ENCODE assay signal across 11 cellular contexts in genomic region chr2:106868199-106868598, GRCh38. TPM values are rescaled to one million over a fixed set of nuclear protein-coding genes. Genes with fewer than 3 reads are reported as not detected.
DNase-seq lines count a peak whose midpoint lies in the region; ATAC-seq and TF ChIP-seq lines count a peak whose summit lies in the region.
"Had no signal": no experiment of that assay in that cellular context is flagged by ENCODE, and none has a peak within 500 bp of the region (broad histone marks: within the 10 kb centered on the region; RNA-seq: fewer than 3 reads in every experiment).

No MANE protein-coding gene starts in this region.

- DNase-seq in NAMALWA (ENCODE audit: low spot score) = peak; percentile 7
- DNase-seq in progenitor cell of endocrine pancreas (ENCODE audit: low spot score, unreplicated experiment) = no peak
- no peak for DNase-seq in T-helper 17 cell
- no peak for DNase-seq in glomerular visceral epithelial cell (ENCODE audit: extremely low spot score)
- DNase-seq: immature natural killer cell; naive thymus-derived CD4-positive, alpha-beta T cell; NCI-H1694 treated with DMSO at 0.1 percent for 48 hours; T1000 had no signal

- H3K27ac Mint-ChIP-seq in progenitor cell of endocrine pancreas (no peak overlapping the region), T-helper 17 cell (no peak overlapping the region)
- H3K27ac Mint-ChIP-seq: immature natural killer cell; naive thymus-derived CD4-positive, alpha-beta T cell had no signal

- peak overlapping the region; percentile 32 for H3K27ac ChIP-seq in cingulate gyrus (ENCODE audit: low read depth, low read length)

- H3K4me1 Mint-ChIP-seq in progenitor cell of endocrine pancreas (ENCODE audit: low read depth) = peaks cover 5% of the 10 kb centered on the region
- no peaks in the 10 kb centered on the region for H3K4me1 Mint-ChIP-seq in T-helper 17 cell
- H3K4me1 Mint-ChIP-seq: immature natural killer cell; naive thymus-derived CD4-positive, alpha-beta T cell had no signal

- TF ChIP-seq CTCF in GM12874 (IDR thresholded peaks at IDR 0.05; ENCODE audit: insufficient read depth, low read depth, low read length) (peak; percentile 18; the same call in 1 of the 2 replicates), progenitor cell of endocrine pancreas (IDR thresholded peaks at IDR 0.05; ENCODE audit: unreplicated experiment) (peak; percentile 72)

- H3K27me3 Mint-ChIP-seq in progenitor cell of endocrine pancreas (peaks cover 20% of the 10 kb centered on the region), T-helper 17 cell (peaks cover 11% of the 10 kb centered on the region)

- no peaks in the 10 kb centered on the region for H3K36me3 Mint-ChIP-seq in progenitor cell of endocrine pancreas (ENCODE audit: insufficient read depth)
- no peaks in the 10 kb centered on the region for H3K36me3 Mint-ChIP-seq in T-helper 17 cell (ENCODE audit: low read depth)
- H3K36me3 Mint-ChIP-seq: immature natural killer cell; naive thymus-derived CD4-positive, alpha-beta T cell had no signal

- no peaks in the 10 kb centered on the region for H3K9me3 ChIP-seq in T-helper 17 cell (ENCODE audit: control insufficient read depth, low read length, poor library complexity, severe bottlenecking)

- ATAC-seq in GM18502 (IDR thresholded peaks at IDR 0.05; ENCODE audit: poor library complexity, unreplicated experiment) (no peak), T-helper 17 cell (no peak)
- ATAC-seq: naive thymus-derived CD4-positive, alpha-beta T cell had no signal

- no peak overlapping the region for H3K4me3 Mint-ChIP-seq in progenitor cell of endocrine pancreas (ENCODE audit: low read depth)
- no peak overlapping the region for H3K4me3 Mint-ChIP-seq in T-helper 17 cell
- H3K4me3 Mint-ChIP-seq: immature natural killer cell; naive thymus-derived CD4-positive, alpha-beta T cell had no signal

- no peaks in the 10 kb centered on the region for H3K9me3 Mint-ChIP-seq in progenitor cell of endocrine pancreas (ENCODE audit: low read depth)
- H3K9me3 Mint-ChIP-seq: immature natural killer cell had no signal

RNA-seq across cellular contexts. Expression of gene ST6GAL2, which starts 17.8 kb away (rescaled TPM):
- total RNA-seq in progenitor cell of endocrine pancreas = 8.0 and 8.3 TPM in 2 replicates
- under 1 TPM; 0.17 to 0.34 TPM for total RNA-seq in T-helper 17 cell
- total RNA-seq: naive thymus-derived CD4-positive, alpha-beta T cell had no signal
